9 cellular contexts compared by ENCODE assay signal in the genomic region with DNA sequence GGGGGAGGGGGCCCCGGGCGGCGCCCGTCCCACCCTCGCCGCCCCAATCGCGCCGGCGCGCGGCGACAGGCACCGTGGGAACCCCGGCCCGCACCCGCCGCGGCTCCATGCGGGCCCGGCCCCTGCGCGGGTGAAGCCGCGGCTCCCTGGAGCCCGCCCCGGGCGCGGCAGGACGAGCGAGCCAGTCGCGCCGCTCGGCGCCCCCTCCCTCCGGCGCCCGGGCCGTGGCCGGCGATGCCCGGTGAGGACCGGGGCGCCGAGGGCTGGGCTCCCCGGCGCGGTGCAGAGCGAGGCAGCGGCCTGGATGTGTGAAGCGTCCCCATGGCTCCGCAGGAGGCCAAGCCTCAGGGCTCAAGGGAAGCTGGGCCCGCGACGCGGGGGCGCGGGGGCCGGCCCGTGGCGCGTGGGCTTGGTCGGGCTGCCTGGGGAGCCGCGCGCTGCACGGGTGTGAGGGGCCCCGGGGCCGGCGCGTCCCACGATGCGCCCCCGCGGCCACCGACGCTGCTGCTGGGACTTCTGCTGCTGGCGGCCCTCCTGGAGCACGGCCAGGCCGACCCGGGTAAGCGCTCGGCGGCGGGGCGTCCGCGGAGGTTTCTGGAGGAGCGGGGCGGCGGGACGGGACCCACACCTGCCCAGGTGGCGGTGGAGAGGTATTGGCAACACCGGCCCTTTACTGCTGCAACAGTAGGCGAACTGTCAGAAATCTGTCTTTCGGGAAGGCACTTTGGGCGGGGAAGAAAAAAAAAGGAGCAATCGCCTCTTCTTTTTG. TPM values are rescaled to one million over a fixed set of nuclear protein-coding genes. Genes with fewer than 3 reads are reported as not detected.
A peak's percentile ranks its signal among the peaks of the same experiment; 100 is the strongest.
DNase-seq lines count a peak whose midpoint lies in the region; ATAC-seq and TF ChIP-seq lines count a peak whose summit lies in the region.
"Had no signal": no experiment of that assay in that cellular context is flagged by ENCODE, and none has a peak within 500 bp of the region (broad histone marks: within the 10 kb centered on the region; RNA-seq: fewer than 3 reads in every experiment).

No MANE protein-coding gene starts in this region.

- no peak for TF ChIP-seq POLR2A in IMR-90 (IDR thresholded peaks at IDR 0.05; ENCODE audit: low read depth, low read length)

- in situ Hi-C loops in IMR-90 (cut with MboI; ENCODE audit: low sequenced_read_pairs): no loop called here

- TF ChIP-seq RAD21 in IMR-90 (IDR thresholded peaks at IDR 0.05; ENCODE audit: low read length): no peak

- H3K9ac ChIP-seq in IMR-90 (ENCODE audit: low read depth, low read length): no peak overlapping the region

- ATAC-seq in IMR-90 (ENCODE audit: low read depth) (peak; percentile 56), left colon (no peak)
- no peak for ATAC-seq in naive thymus-derived CD4-positive, alpha-beta T cell

- H4K5ac ChIP-seq in IMR-90 (ENCODE audit: low read depth, low read length): no peak overlapping the region

- H3K9me3 Mint-ChIP-seq in naive thymus-derived CD4-positive, alpha-beta T cell: peaks cover 0 to under 1% (median 0%) of the 10 kb centered on the region in 11 donors

- H3K27ac ChIP-seq in IMR-90 (ENCODE audit: insufficient read depth, low read length) (no peak overlapping the region; the same call in 1 of the 2 replicates), coronary artery (no peak overlapping the region)
- no peak overlapping the region for H3K27ac ChIP-seq in naive thymus-derived CD4-positive, alpha-beta T cell (ENCODE audit: low read depth, low read length)
- H3K27ac ChIP-seq: epithelial cell of prostate had no signal

- no peak overlapping the region for H2BK15ac ChIP-seq in IMR-90 (ENCODE audit: low read depth, low read length)

- no peak overlapping the region for H2AK5ac ChIP-seq in IMR-90 (ENCODE audit: low read depth, low read length)

- peak overlapping the region; percentile 82 for H3K4me3 ChIP-seq in IMR-90 (ENCODE audit: insufficient read depth, low read depth, low read length)
- peak overlapping the region; percentile 70 for H3K4me3 ChIP-seq in coronary artery
- no peak overlapping the region for H3K4me3 ChIP-seq in naive thymus-derived CD4-positive, alpha-beta T cell (ENCODE audit: low read length)

- H3K9me1 ChIP-seq in IMR-90 (ENCODE audit: insufficient read depth, low read length): peaks cover 7% of the 10 kb centered on the region

- H3K27ac Mint-ChIP-seq in naive thymus-derived CD4-positive, alpha-beta T cell: no peak overlapping the region

- H3K9me3 ChIP-seq in IMR-90 (ENCODE audit: control insufficient read depth, insufficient read depth, low read length): no peaks in the 10 kb centered on the region
- no peaks in the 10 kb centered on the region for H3K9me3 ChIP-seq in naive thymus-derived CD4-positive, alpha-beta T cell (ENCODE audit: control insufficient read depth in 2 of 3, low read length in 3 of 3)

- dilution Hi-C loops in IMR-90 (cut with HindIII; ENCODE audit: low sequenced_read_pairs, unreplicated experiment): no loop called here

- H2BK20ac ChIP-seq in IMR-90 (ENCODE audit: low read depth, low read length): no peak overlapping the region

- peak overlapping the region in 6 of 10 donors; percentile 3 to 47 (median 20) for H3K4me3 Mint-ChIP-seq in naive thymus-derived CD4-positive, alpha-beta T cell

- peaks cover 4% of the 10 kb centered on the region for H3K4me1 ChIP-seq in IMR-90 (ENCODE audit: control insufficient read depth, insufficient read depth, low read length)
- no peaks in the 10 kb centered on the region for H3K4me1 ChIP-seq in naive thymus-derived CD4-positive, alpha-beta T cell (ENCODE audit: control insufficient read depth in 2 of 2, insufficient read depth in 2 of 2, low read length in 2 of 2)

- H4K91ac ChIP-seq in IMR-90 (ENCODE audit: insufficient read depth, low read depth, low read length): no peak overlapping the region

- H3K56ac ChIP-seq in IMR-90 (ENCODE audit: extremely low read depth, insufficient read depth, low read length): no peak overlapping the region

- peaks cover 11 to 48% of the 10 kb centered on the region in 2 experiments; a peak in 3 of 4 replicates for H3K79me1 ChIP-seq in IMR-90 (ENCODE audit: low read depth in 1 of 2, low read length in 2 of 2)

- H3K23ac ChIP-seq in IMR-90 (ENCODE audit: low read depth, low read length): peak overlapping the region; percentile 89; the same call in 1 of the 2 replicates

- POLR2A ChIA-PET in IMR-90 (lab: Charles Lee; ENCODE audit: unreplicated experiment): no interaction called here
- POLR2A ChIA-PET in naive thymus-derived CD4-positive, alpha-beta T cell (lab: Charles Lee): no interaction called here

- no peak overlapping the region; the same call in 1 of the 2 replicates for H3K4ac ChIP-seq in IMR-90 (ENCODE audit: low read depth, low read length)

- DNase-seq in EL (peak; percentile 46), IMR-90 (no peak), coronary artery (ENCODE audit: low spot score) (no peak), NOMO-1 treated with dmso at 0.1 percent for 144 hours (lab: John Stamatoyannopoulos, UW; ENCODE audit: unreplicated experiment) (no peak), left colon (no peak), mucosa of gallbladder (ENCODE audit: low spot score) (no peak)
- DNase-seq in naive thymus-derived CD4-positive, alpha-beta T cell: no peak
- DNase-seq in activated CD4-positive, alpha-beta T cell treated with anti-CD3 and anti-CD28 coated beads, Interleukin-2, amount 50 U/mL, for 1 hour: no peak

- H2AFZ ChIP-seq in IMR-90 (replicated peaks; ENCODE audit: low read length, poor library complexity): peak overlapping the region; percentile 91

- intact Hi-C loops in IMR-90 (cut with micrococcal nuclease): no loop called here
- intact Hi-C loops in naive thymus-derived CD4-positive, alpha-beta T cell (cut with micrococcal nuclease): no loop called here
- intact Hi-C loops in left colon (cut with DNase I, micrococcal nuclease): no loop called here

- CTCF ChIA-PET in IMR-90 (lab: Yijun Ruan, JAX): no interaction called here
- CTCF ChIA-PET in naive thymus-derived CD4-positive, alpha-beta T cell (lab: Charles Lee): no interaction called here

- WGBS in IMR-90 (ENCODE audit: extremely low coverage in 2 of 2, insufficient read length in 1 of 2), 2 experiments: 3% methylated on average over 35 of the region's 99 CpGs; no CpG with 5 or more reads in 1 of the 2 experiments

- H4K20me1 ChIP-seq in IMR-90 (ENCODE audit: insufficient read depth, low read length): 0 out of 2 replicates have a peak, but pooled peaks cover 4% of the 10 kb centered on the region

- peaks cover 0 to 8% (median 3%) of the 10 kb centered on the region in 7 donors for H3K4me1 Mint-ChIP-seq in naive thymus-derived CD4-positive, alpha-beta T cell

- no peak for TF ChIP-seq CTCF in IMR-90 (conservative IDR thresholded peaks at IDR 0.05; ENCODE audit: low read depth, low read length)
- TF ChIP-seq CTCF in coronary artery (IDR thresholded peaks at IDR 0.05): no peak

- no peak overlapping the region for H3K18ac ChIP-seq in IMR-90 (ENCODE audit: low read depth, low read length)

- H3K27me3 ChIP-seq in IMR-90 (ENCODE audit: control insufficient read depth, insufficient read depth, low read length): peaks cover 2% of the 10 kb centered on the region; the same call in 1 of the 2 replicates
- no peaks in the 10 kb centered on the region for H3K27me3 ChIP-seq in naive thymus-derived CD4-positive, alpha-beta T cell (ENCODE audit: control insufficient read depth in 2 of 2, insufficient read depth in 2 of 2, low read length in 2 of 2)

- H3K4me2 ChIP-seq in IMR-90 (ENCODE audit: low read depth, low read length): peak overlapping the region; percentile 89

- peak overlapping the region; percentile 20 for H2AK9ac ChIP-seq in IMR-90 (replicated peaks; ENCODE audit: low read depth, low read length, poor library complexity)

- H2BK120ac ChIP-seq in IMR-90 (ENCODE audit: low read depth, low read length): no peak overlapping the region

- no peak overlapping the region for H3K14ac ChIP-seq in IMR-90 (replicated peaks; ENCODE audit: low read depth, low read length)

- no peak overlapping the region; a peak in 1 of 4 replicates for H4K8ac ChIP-seq in IMR-90 (ENCODE audit: low read depth in 2 of 2, low read length in 2 of 2)

- BruUV-seq in IMR-90 (replicated peaks; lab: Mats Ljungman, UMichigan): no TSS peak

- H3K27me3 Mint-ChIP-seq in naive thymus-derived CD4-positive, alpha-beta T cell: peaks cover 39 to 59% (median 46%) of the 10 kb centered on the region in 5 donors

- no peak overlapping the region for H2BK5ac ChIP-seq in IMR-90 (ENCODE audit: low read depth, low read length, poor library complexity, severe bottlenecking)

- H3K36me3 Mint-ChIP-seq in naive thymus-derived CD4-positive, alpha-beta T cell: no peaks in the 10 kb centered on the region

- H3K36me3 ChIP-seq in IMR-90 (ENCODE audit: control insufficient read depth, insufficient read depth, low read length): no peaks in the 10 kb centered on the region
- H3K36me3 ChIP-seq in naive thymus-derived CD4-positive, alpha-beta T cell (ENCODE audit: control insufficient read depth in 2 of 3, insufficient read depth in 3 of 3, low read length in 3 of 3): no peaks in the 10 kb centered on the region

TF ChIP-seq in IMR-90, 13 proteins besides CTCF, POLR2A, EP300 and RAD21 (continues in another document):
- no peak for TF ChIP-seq BHLHE40 (IDR thresholded peaks at IDR 0.05; ENCODE audit: low read depth, low read length)
- TF ChIP-seq MAZ (IDR thresholded peaks at IDR 0.05; ENCODE audit: borderline replicate concordance, low read depth, low read length): no peak
- TF ChIP-seq FOS (IDR thresholded peaks at IDR 0.05; ENCODE audit: low read depth, low read length): no peak
- TF ChIP-seq, protein P1, sequence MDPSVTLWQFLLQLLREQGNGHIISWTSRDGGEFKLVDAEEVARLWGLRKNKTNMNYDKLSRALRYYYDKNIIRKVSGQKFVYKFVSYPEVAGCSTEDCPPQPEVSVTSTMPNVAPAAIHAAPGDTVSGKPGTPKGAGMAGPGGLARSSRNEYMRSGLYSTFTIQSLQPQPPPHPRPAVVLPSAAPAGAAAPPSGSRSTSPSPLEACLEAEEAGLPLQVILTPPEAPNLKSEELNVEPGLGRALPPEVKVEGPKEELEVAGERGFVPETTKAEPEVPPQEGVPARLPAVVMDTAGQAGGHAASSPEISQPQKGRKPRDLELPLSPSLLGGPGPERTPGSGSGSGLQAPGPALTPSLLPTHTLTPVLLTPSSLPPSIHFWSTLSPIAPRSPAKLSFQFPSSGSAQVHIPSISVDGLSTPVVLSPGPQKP (IDR thresholded peaks at IDR 0.05; ENCODE audit: borderline replicate concordance, low read depth, low read length): no peak

RNA-seq across cellular contexts. Expression of a gene that starts 0.6 kb away (rescaled TPM):
- total RNA-seq in IMR-90 (2012; rRNA removed): 6.4 and 6.5 TPM in 2 replicates
- polyA plus RNA-seq in IMR-90 (2012; rRNA removed): 6.1 and 7.4 TPM in 2 replicates
- polyA plus RNA-seq in IMR-90 (2012; cell fraction: cytosol; rRNA removed): 2.0 and 3.2 TPM in 2 replicates
- polyA plus RNA-seq in IMR-90 (2012; cell fraction: nucleus; rRNA removed; ENCODE audit: low replicate concordance): 3.0 TPM in 2 replicates
- total RNA-seq in naive thymus-derived CD4-positive, alpha-beta T cell: not detected
- polyA plus RNA-seq in naive thymus-derived CD4-positive, alpha-beta T cell: not detected
- total RNA-seq in left colon: under 1 TPM in 1 of 2 donors, not detected in 1; 0.39 TPM
- total RNA-seq in mucosa of gallbladder: 0.14 TPM
